1 cellular context compared by ENCODE assay signal in genomic region chr3:184018424-184018973, GRCh38.
TF ChIP-seq lines count a peak whose summit lies in the region.

No MANE protein-coding gene starts in this region.

TF ChIP-seq in GM12878, 131 proteins besides CTCF, POLR2A, EP300 and RAD21:
- TF ChIP-seq, protein P1, sequence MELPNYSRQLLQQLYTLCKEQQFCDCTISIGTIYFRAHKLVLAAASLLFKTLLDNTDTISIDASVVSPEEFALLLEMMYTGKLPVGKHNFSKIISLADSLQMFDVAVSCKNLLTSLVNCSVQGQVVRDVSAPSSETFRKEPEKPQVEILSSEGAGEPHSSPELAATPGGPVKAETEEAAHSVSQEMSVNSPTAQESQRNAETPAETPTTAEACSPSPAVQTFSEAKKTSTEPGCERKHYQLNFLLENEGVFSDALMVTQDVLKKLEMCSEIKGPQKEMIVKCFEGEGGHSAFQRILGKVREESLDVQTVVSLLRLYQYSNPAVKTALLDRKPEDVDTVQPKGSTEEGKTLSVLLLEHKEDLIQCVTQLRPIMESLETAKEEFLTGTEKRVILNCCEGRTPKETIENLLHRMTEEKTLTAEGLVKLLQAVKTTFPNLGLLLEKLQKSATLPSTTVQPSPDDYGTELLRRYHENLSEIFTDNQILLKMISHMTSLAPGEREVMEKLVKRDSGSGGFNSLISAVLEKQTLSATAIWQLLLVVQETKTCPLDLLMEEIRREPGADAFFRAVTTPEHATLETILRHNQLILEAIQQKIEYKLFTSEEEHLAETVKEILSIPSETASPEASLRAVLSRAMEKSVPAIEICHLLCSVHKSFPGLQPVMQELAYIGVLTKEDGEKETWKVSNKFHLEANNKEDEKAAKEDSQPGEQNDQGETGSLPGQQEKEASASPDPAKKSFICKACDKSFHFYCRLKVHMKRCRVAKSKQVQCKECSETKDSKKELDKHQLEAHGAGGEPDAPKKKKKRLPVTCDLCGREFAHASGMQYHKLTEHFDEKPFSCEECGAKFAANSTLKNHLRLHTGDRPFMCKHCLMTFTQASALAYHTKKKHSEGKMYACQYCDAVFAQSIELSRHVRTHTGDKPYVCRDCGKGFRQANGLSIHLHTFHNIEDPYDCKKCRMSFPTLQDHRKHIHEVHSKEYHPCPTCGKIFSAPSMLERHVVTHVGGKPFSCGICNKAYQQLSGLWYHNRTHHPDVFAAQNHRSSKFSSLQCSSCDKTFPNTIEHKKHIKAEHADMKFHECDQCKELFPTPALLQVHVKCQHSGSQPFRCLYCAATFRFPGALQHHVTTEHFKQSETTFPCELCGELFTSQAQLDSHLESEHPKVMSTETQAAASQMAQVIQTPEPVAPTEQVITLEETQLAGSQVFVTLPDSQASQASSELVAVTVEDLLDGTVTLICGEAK (IDR thresholded peaks at IDR 0.05; ENCODE audit: borderline replicate concordance): no peak
- TF ChIP-seq, protein P2, sequence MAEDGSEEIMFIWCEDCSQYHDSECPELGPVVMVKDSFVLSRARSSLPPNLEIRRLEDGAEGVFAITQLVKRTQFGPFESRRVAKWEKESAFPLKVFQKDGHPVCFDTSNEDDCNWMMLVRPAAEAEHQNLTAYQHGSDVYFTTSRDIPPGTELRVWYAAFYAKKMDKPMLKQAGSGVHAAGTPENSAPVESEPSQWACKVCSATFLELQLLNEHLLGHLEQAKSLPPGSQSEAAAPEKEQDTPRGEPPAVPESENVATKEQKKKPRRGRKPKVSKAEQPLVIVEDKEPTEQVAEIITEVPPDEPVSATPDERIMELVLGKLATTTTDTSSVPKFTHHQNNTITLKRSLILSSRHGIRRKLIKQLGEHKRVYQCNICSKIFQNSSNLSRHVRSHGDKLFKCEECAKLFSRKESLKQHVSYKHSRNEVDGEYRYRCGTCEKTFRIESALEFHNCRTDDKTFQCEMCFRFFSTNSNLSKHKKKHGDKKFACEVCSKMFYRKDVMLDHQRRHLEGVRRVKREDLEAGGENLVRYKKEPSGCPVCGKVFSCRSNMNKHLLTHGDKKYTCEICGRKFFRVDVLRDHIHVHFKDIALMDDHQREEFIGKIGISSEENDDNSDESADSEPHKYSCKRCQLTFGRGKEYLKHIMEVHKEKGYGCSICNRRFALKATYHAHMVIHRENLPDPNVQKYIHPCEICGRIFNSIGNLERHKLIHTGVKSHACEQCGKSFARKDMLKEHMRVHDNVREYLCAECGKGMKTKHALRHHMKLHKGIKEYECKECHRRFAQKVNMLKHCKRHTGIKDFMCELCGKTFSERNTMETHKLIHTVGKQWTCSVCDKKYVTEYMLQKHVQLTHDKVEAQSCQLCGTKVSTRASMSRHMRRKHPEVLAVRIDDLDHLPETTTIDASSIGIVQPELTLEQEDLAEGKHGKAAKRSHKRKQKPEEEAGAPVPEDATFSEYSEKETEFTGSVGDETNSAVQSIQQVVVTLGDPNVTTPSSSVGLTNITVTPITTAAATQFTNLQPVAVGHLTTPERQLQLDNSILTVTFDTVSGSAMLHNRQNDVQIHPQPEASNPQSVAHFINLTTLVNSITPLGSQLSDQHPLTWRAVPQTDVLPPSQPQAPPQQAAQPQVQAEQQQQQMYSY (CRISPR knock-in tag; IDR thresholded peaks at IDR 0.05): no peak
- no peak for TF ChIP-seq BHLHE40 (IDR thresholded peaks at IDR 0.05; ENCODE audit: borderline replicate concordance in 1 of 2, low read depth in 2 of 2, low read length in 1 of 2)
- TF ChIP-seq, protein P3, sequence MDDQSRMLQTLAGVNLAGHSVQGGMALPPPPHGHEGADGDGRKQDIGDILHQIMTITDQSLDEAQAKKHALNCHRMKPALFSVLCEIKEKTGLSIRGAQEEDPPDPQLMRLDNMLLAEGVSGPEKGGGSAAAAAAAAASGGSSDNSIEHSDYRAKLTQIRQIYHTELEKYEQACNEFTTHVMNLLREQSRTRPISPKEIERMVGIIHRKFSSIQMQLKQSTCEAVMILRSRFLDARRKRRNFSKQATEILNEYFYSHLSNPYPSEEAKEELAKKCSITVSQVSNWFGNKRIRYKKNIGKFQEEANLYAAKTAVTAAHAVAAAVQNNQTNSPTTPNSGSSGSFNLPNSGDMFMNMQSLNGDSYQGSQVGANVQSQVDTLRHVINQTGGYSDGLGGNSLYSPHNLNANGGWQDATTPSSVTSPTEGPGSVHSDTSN (IDR thresholded peaks at IDR 0.05; ENCODE audit: insufficient replicate concordance, low read depth, low read length): no peak
- no peak for TF ChIP-seq NFIC (IDR thresholded peaks at IDR 0.05; ENCODE audit: low read depth, low read length)
- no peak for TF ChIP-seq SMAD1 (IDR thresholded peaks at IDR 0.05; ENCODE audit: low read depth, partially characterized antibody)
- TF ChIP-seq CUX1 (IDR thresholded peaks at IDR 0.05; ENCODE audit: insufficient replicate concordance, low read depth, low read length): no peak
- TF ChIP-seq KAT2A (conservative IDR thresholded peaks at IDR 0.05; ENCODE audit: control insufficient read depth, low read depth, low read length): no peak
- no peak for TF ChIP-seq RFX5 (IDR thresholded peaks at IDR 0.05; ENCODE audit: low read depth, low read length)
- no peak for TF ChIP-seq ZBED1 (IDR thresholded peaks at IDR 0.05; ENCODE audit: borderline replicate concordance)
- TF ChIP-seq POLR2AphosphoS2 (IDR thresholded peaks at IDR 0.05; ENCODE audit: low read depth, low read length): no peak
- no peak for TF ChIP-seq HDGF (IDR thresholded peaks at IDR 0.05)
